In genomic region chr1:27755865-27756264, GRCh38 we compare ENCODE assay signal across 21 cellular contexts.
"Had no signal": no experiment of that assay in that cellular context is flagged by ENCODE, and none has a peak within 500 bp of the region (broad histone marks: within the 10 kb centered on the region; RNA-seq: fewer than 3 reads in every experiment).

No MANE protein-coding gene starts in this region.

- H3K27me3 ChIP-seq: body of pancreas, heart right ventricle, SJSA1 had no signal

- H3K27ac Mint-ChIP-seq: activated CD8-positive, alpha-beta T cell treated with anti-CD3 and anti-CD28 coated beads for 36 hours; memory B cell; natural killer cell treated with Interleukin-12 subunit alpha and Interleukin-12 subunit beta and Interleukin-15 and Interleukin-18, amount 100 ng/mL, for 72 hours had no signal

- H3K27ac ChIP-seq: body of pancreas, epithelial cell of prostate, heart right ventricle, SJSA1 had no signal

- H3K36me3 Mint-ChIP-seq: activated naive CD4-positive, alpha-beta T cell treated with anti-CD3 and anti-CD28 coated beads, Interleukin-2, amount 50 U/mL, for 72 hours had no signal

- H3K4me3 ChIP-seq: body of pancreas, heart right ventricle, SJSA1 had no signal

- H3K9me3 ChIP-seq: body of pancreas, heart right ventricle, SJSA1 had no signal

- H3K27me3 Mint-ChIP-seq: activated CD8-positive, alpha-beta T cell treated with anti-CD3 and anti-CD28 coated beads for 36 hours; central memory CD8-positive, alpha-beta T cell; memory B cell; natural killer cell treated with Interleukin-12 subunit alpha and Interleukin-12 subunit beta and Interleukin-15 and Interleukin-18, amount 100 ng/mL, for 72 hours had no signal

- H3K4me3 Mint-ChIP-seq: activated CD8-positive, alpha-beta T cell treated with anti-CD3 and anti-CD28 coated beads for 36 hours; activated T-cell treated with anti-CD3 and anti-CD28 coated beads, Interleukin-2, amount 50 U/mL, for 4 hours; central memory CD8-positive, alpha-beta T cell; memory B cell; natural killer cell treated with Interleukin-12 subunit alpha and Interleukin-12 subunit beta and Interleukin-15 and Interleukin-18, amount 100 ng/mL, for 72 hours had no signal

- FAIRE-seq: frontal cortex had no signal

- H3K4me1 Mint-ChIP-seq: central memory CD8-positive, alpha-beta T cell; memory B cell had no signal

- DNase-seq: activated CD4-positive, alpha-beta T cell treated with anti-CD3 and anti-CD28 coated beads for 4 hours; activated CD8-positive, alpha-beta T cell treated with anti-CD3 and anti-CD28 coated beads for 36 hours; activated effector memory CD4-positive, alpha-beta T cell treated with Interleukin-2 at 50 U/mL for 16 hours; activated T-cell treated with anti-CD3 and anti-CD28 coated beads, Interleukin-2, amount 50 U/mL, for 4 hours; amniotic stem cell; body of pancreas; dermis blood vessel endothelial cell; heart right ventricle; left cardiac atrium; stimulated activated CD4-positive, alpha-beta T cell treated with anti-CD3 and anti-CD28 coated beads, Interleukin-4, amount 100 ng/mL, for 4 hours; stimulated activated CD8-positive, alpha-beta memory T cell treated with anti-CD3 and anti-CD28 coated beads, Interleukin-4, amount 100 ng/mL, for 48 hours; stimulated activated naive CD4-positive, alpha-beta T cell treated with Interleukin-2 at 50 U/mL for 16 hours; T-helper 2 cell; trophoblast cell had no signal

- H3K9me3 Mint-ChIP-seq: activated CD8-positive, alpha-beta T cell treated with anti-CD3 and anti-CD28 coated beads for 36 hours; activated naive CD4-positive, alpha-beta T cell treated with anti-CD3 and anti-CD28 coated beads, Interleukin-2, amount 50 U/mL, for 72 hours; activated T-cell treated with anti-CD3 and anti-CD28 coated beads, Interleukin-2, amount 50 U/mL, for 4 hours; central memory CD8-positive, alpha-beta T cell; memory B cell; natural killer cell treated with Interleukin-12 subunit alpha and Interleukin-12 subunit beta and Interleukin-15 and Interleukin-18, amount 100 ng/mL, for 72 hours had no signal

- H3K4me1 ChIP-seq: SJSA1 had no signal
